ENCODE assay signal across 21 cellular contexts in the genomic region with DNA sequence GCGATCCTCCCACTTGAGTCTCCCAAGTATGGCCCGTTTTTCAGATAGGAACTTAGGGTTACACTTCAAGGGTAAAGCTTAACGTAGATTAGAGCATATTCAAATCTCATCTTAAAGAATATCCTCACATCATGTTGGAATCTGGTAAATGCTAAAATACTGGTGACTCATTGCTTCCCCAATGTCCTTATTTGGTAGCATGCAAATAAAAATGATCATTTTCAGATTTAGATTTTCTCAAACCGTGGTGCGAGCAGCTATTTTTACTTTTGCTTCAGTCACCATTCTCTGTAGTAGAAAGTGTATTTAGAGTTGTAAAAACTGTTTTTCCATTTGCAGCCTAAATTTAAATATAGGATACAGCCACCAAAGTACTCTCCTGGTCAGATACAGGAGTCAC.
DNase-seq lines count a peak whose midpoint lies in the region; ATAC-seq and TF ChIP-seq lines count a peak whose summit lies in the region.
"Had no signal": no experiment of that assay in that cellular context is flagged by ENCODE, and none has a peak within 500 bp of the region (broad histone marks: within the 10 kb centered on the region; RNA-seq: fewer than 3 reads in every experiment).

No MANE protein-coding gene starts in this region.

- H3K9me3 Mint-ChIP-seq in GM23338 = no peaks in the 10 kb centered on the region
- H3K9me3 Mint-ChIP-seq: activated naive CD4-positive, alpha-beta T cell treated with anti-CD3 and anti-CD28 coated beads, Interleukin-2, amount 50 U/mL, for 72 hours; activated T-helper 17 cell treated with anti-CD3 and anti-CD28 coated beads, Interleukin-2, amount 50 U/mL, for 72 hours; memory B cell; T-helper 2 cell treated with Interferon-gamma antibody and Interleukin-4, amounts not matched to agents 5 μg/mL and 100 μg/mL, for 36 hours; WTC11 had no signal

- H3K79me2 ChIP-seq in GM23338 (replicated peaks; ENCODE audit: insufficient read depth) (no peaks in the 10 kb centered on the region), hepatocyte (no peaks in the 10 kb centered on the region)

- H3K4me2 ChIP-seq in GM23338 = 0 out of 2 replicates have a peak overlapping the region, but pooled peaks have one; percentile 25
- H3K4me2 ChIP-seq in hepatocyte = no peak overlapping the region

- TF ChIP-seq CTCF in GM23338 (conservative IDR thresholded peaks at IDR 0.05; ENCODE audit: low read depth in 2 of 2) (no peak), hepatocyte (IDR thresholded peaks at IDR 0.05; ENCODE audit: poor library complexity) (no peak), uterus (IDR thresholded peaks at IDR 0.05) (no peak)

- H3K36me3 ChIP-seq in GM23338 (ENCODE audit: insufficient read depth) (no peaks in the 10 kb centered on the region), adipocyte (ENCODE audit: control insufficient read depth, insufficient read depth, low read length, severe bottlenecking) (no peaks in the 10 kb centered on the region), hepatocyte (replicated peaks; ENCODE audit: insufficient read depth, low read depth) (no peaks in the 10 kb centered on the region), uterus (no peaks in the 10 kb centered on the region)
- H3K36me3 ChIP-seq: right atrium auricular region had no signal

- H3K9me3 ChIP-seq in adipocyte (ENCODE audit: control insufficient read depth, low read length) = no peaks in the 10 kb centered on the region
- no peaks in the 10 kb centered on the region for H3K9me3 ChIP-seq in hepatocyte (ENCODE audit: low read depth)
- no peaks in the 10 kb centered on the region for H3K9me3 ChIP-seq in uterus
- H3K9me3 ChIP-seq: right atrium auricular region had no signal

- peaks cover 15% of the 10 kb centered on the region for H3K27me3 Mint-ChIP-seq in GM23338 (ENCODE audit: insufficient read depth, low read depth, poor library complexity)

- TF ChIP-seq POLR2A in uterus (IDR thresholded peaks at IDR 0.05) = no peak

- H4K20me1 ChIP-seq in GM23338 (replicated peaks; ENCODE audit: insufficient read depth) = no peaks in the 10 kb centered on the region
- no peaks in the 10 kb centered on the region for H4K20me1 ChIP-seq in hepatocyte (ENCODE audit: insufficient read depth, poor library complexity, severe bottlenecking)

- H3K27ac Mint-ChIP-seq in GM23338 = no peak overlapping the region
- H3K27ac Mint-ChIP-seq: activated naive CD4-positive, alpha-beta T cell treated with anti-CD3 and anti-CD28 coated beads, Interleukin-2, amount 50 U/mL, for 72 hours; B cell; memory B cell; T-helper 2 cell treated with Interferon-gamma antibody and Interleukin-4, amounts not matched to agents 5 μg/mL and 100 μg/mL, for 36 hours; WTC11 had no signal

- H3K4me3 Mint-ChIP-seq in GM23338 = no peak overlapping the region
- H3K4me3 Mint-ChIP-seq: activated T-helper 17 cell treated with anti-CD3 and anti-CD28 coated beads, Interleukin-2, amount 50 U/mL, for 72 hours; B cell; memory B cell; T-helper 2 cell treated with Interferon-gamma antibody and Interleukin-4, amounts not matched to agents 5 μg/mL and 100 μg/mL, for 36 hours; WTC11 had no signal

- no peak overlapping the region for H2AFZ ChIP-seq in GM23338
- no peak overlapping the region for H2AFZ ChIP-seq in hepatocyte

- H3K4me1 ChIP-seq in GM23338 (ENCODE audit: insufficient read depth) (peaks cover 41% of the 10 kb centered on the region), adipocyte (ENCODE audit: control insufficient read depth, insufficient read depth, low read length) (peaks cover 19% of the 10 kb centered on the region), hepatocyte (ENCODE audit: insufficient read depth) (peaks cover 43% of the 10 kb centered on the region), uterus (peaks cover 0 to 14% of the 10 kb centered on the region in 2 donors)

- H3K27ac ChIP-seq in GM23338 (ENCODE audit: low read depth) (no peak overlapping the region), hepatocyte (peak overlapping the region; percentile 98), uterus (peak overlapping the region; percentile 97 to 99)
- H3K27ac ChIP-seq: HL-60, right atrium auricular region had no signal

- H3K9ac ChIP-seq in adipocyte (ENCODE audit: low read length) = no peak overlapping the region

- WGBS in hepatocyte (ENCODE audit: low lambda C conversion rate, missing lambda C conversion rate) = 86% methylated on average over 5 of the region's 5 CpGs

- intact Hi-C loops in uterus (cut with DNase I; ENCODE audit: low total_unique reads) = loop anchor here (10.0 kb wide), 1 partner anchor 521 kb away; no protein-coding TSS in a partner anchor

- H3K36me3 Mint-ChIP-seq in GM23338 (ENCODE audit: low read depth) = no peaks in the 10 kb centered on the region
- H3K36me3 Mint-ChIP-seq: activated naive CD4-positive, alpha-beta T cell treated with anti-CD3 and anti-CD28 coated beads, Interleukin-2, amount 50 U/mL, for 72 hours; memory B cell; WTC11 had no signal

- H3F3A ChIP-seq in GM23338 (replicated peaks; ENCODE audit: low read depth) = no peaks in the 10 kb centered on the region; the same call in 1 of the 2 replicates

- no peak for DNase-seq in GM23338 (ENCODE audit: low spot score)
- DNase-seq in adipocyte (ENCODE audit: low read depth) = peak; percentile 44
- no peak for DNase-seq in hepatocyte (ENCODE audit: low spot score)
- DNase-seq in uterus = no peak
- no peak for DNase-seq in amygdala (lab: John Stamatoyannopoulos, UW)
- DNase-seq in NCI-H774 (lab: John Stamatoyannopoulos, UW) = no peak
- DNase-seq: DMS79 treated with DMSO at 0.1 percent for 48 hours; effector CD4-positive, alpha-beta T cell; left cardiac atrium; NCI-H1105 treated with DMSO at 0.1 percent for 48 hours; NCI-H2081; occipital lobe had no signal

- H3K9me2 ChIP-seq in GM23338 (ENCODE audit: insufficient read depth) (0 out of 2 replicates have a peak, but pooled peaks cover 3% of the 10 kb centered on the region), hepatocyte (replicated peaks; ENCODE audit: insufficient read depth) (no peaks in the 10 kb centered on the region)

- H3K4me3 ChIP-seq in GM23338 (no peak overlapping the region), adipocyte (ENCODE audit: low read length) (no peak overlapping the region), hepatocyte (no peak overlapping the region), uterus (no peak overlapping the region)
- H3K4me3 ChIP-seq: right atrium auricular region had no signal

- peaks cover 26% of the 10 kb centered on the region for H3K27me3 ChIP-seq in GM23338 (ENCODE audit: insufficient read depth)
- no peaks in the 10 kb centered on the region for H3K27me3 ChIP-seq in adipocyte (replicated peaks; ENCODE audit: control insufficient read depth, insufficient read depth, low read length)
- no peaks in the 10 kb centered on the region for H3K27me3 ChIP-seq in hepatocyte
- H3K27me3 ChIP-seq in uterus = no peaks in the 10 kb centered on the region
- H3K27me3 ChIP-seq: right atrium auricular region had no signal

- no peak for ATAC-seq in GM23338
- ATAC-seq in HG03342 (IDR thresholded peaks at IDR 0.05; ENCODE audit: unreplicated experiment) = no peak
- ATAC-seq: left cardiac atrium, WTC11 had no signal

- peaks cover 40% of the 10 kb centered on the region for H3K4me1 Mint-ChIP-seq in GM23338
- H3K4me1 Mint-ChIP-seq: activated T-helper 17 cell treated with anti-CD3 and anti-CD28 coated beads, Interleukin-2, amount 50 U/mL, for 72 hours had no signal

TF ChIP-seq in GM23338, 12 proteins besides CTCF, POLR2A, EP300 and RAD21 (continues in another document):
- TF ChIP-seq, protein P1, sequence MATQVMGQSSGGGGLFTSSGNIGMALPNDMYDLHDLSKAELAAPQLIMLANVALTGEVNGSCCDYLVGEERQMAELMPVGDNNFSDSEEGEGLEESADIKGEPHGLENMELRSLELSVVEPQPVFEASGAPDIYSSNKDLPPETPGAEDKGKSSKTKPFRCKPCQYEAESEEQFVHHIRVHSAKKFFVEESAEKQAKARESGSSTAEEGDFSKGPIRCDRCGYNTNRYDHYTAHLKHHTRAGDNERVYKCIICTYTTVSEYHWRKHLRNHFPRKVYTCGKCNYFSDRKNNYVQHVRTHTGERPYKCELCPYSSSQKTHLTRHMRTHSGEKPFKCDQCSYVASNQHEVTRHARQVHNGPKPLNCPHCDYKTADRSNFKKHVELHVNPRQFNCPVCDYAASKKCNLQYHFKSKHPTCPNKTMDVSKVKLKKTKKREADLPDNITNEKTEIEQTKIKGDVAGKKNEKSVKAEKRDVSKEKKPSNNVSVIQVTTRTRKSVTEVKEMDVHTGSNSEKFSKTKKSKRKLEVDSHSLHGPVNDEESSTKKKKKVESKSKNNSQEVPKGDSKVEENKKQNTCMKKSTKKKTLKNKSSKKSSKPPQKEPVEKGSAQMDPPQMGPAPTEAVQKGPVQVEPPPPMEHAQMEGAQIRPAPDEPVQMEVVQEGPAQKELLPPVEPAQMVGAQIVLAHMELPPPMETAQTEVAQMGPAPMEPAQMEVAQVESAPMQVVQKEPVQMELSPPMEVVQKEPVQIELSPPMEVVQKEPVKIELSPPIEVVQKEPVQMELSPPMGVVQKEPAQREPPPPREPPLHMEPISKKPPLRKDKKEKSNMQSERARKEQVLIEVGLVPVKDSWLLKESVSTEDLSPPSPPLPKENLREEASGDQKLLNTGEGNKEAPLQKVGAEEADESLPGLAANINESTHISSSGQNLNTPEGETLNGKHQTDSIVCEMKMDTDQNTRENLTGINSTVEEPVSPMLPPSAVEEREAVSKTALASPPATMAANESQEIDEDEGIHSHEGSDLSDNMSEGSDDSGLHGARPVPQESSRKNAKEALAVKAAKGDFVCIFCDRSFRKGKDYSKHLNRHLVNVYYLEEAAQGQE (IDR thresholded peaks at IDR 0.05; ENCODE audit: unreplicated experiment) = no peak
- TF ChIP-seq POLR2AphosphoS5 (IDR thresholded peaks at IDR 0.05; ENCODE audit: low read depth) = no peak
- no peak for TF ChIP-seq ZNF114 (CRISPR knock-in tag; IDR thresholded peaks at IDR 0.05)
- TF ChIP-seq EZH2phosphoT487 (IDR thresholded peaks at IDR 0.05; ENCODE audit: unreplicated experiment) = no peak
- TF ChIP-seq STAT1 (IDR thresholded peaks at IDR 0.05; ENCODE audit: unreplicated experiment) = no peak
- TF ChIP-seq CREB1 (CRISPR knock-in tag; IDR thresholded peaks at IDR 0.05; ENCODE audit: low read depth) = no peak
- TF ChIP-seq JUNB (IDR thresholded peaks at IDR 0.05; ENCODE audit: unreplicated experiment) = no peak
- TF ChIP-seq EZH2 (IDR thresholded peaks at IDR 0.05; ENCODE audit: low read depth, unreplicated experiment) = no peak
- TF ChIP-seq NANOG (IDR thresholded peaks at IDR 0.05; ENCODE audit: borderline replicate concordance) = no peak
